ENCODE assay signal across 10 cellular contexts in genomic region chr19:44718441-44719261, GRCh38. TPM values are rescaled to one million over a fixed set of nuclear protein-coding genes. Genes with fewer than 3 reads are reported as not detected.
DNase-seq lines count a peak whose midpoint lies in the region; ATAC-seq and TF ChIP-seq lines count a peak whose summit lies in the region.
"Had no signal": no experiment of that assay in that cellular context is flagged by ENCODE, and none has a peak within 500 bp of the region (broad histone marks: within the 10 kb centered on the region; RNA-seq: fewer than 3 reads in every experiment).

No MANE protein-coding gene starts in this region.

- DNase-seq in AG10803 (ENCODE audit: low read depth) (peak; percentile 40), NCI-H146 (lab: John Stamatoyannopoulos, UW) (peak; percentile 84), DMS79 treated with DMSO at 0.1 percent for 48 hours (lab: John Stamatoyannopoulos, UW) (no peak)
- no peak for DNase-seq in activated effector memory CD4-positive, alpha-beta T cell treated with Interleukin-2 at 50 U/mL for 16 hours
- DNase-seq: naive B cell had no signal

- no peaks in the 10 kb centered on the region for H3K27me3 ChIP-seq in mucosa of rectum (ENCODE audit: control insufficient read depth in 2 of 2, insufficient read depth in 2 of 2, low read length in 2 of 2)

- TF ChIP-seq CTCF in AG10803 (conservative IDR thresholded peaks at IDR 0.05; ENCODE audit: low read length), result no peak

- H3K4me3 ChIP-seq in AG10803 (ENCODE audit: low read length), result no peak overlapping the region
- no peak overlapping the region for H3K4me3 ChIP-seq in mucosa of rectum (ENCODE audit: low read length in 2 of 2)

- peak; percentile 52 for ATAC-seq in esophagus mucosa
- no peak for ATAC-seq in HG02610 (IDR thresholded peaks at IDR 0.05; ENCODE audit: unreplicated experiment)
- ATAC-seq in HG03354 (IDR thresholded peaks at IDR 0.05; ENCODE audit: poor library complexity, severe bottlenecking, unreplicated experiment), result no peak

- peak overlapping the region; percentile 78 to 83 for H3K27ac ChIP-seq in mucosa of rectum (ENCODE audit: low read depth in 2 of 2, low read length in 2 of 2)

- peak overlapping the region; percentile 52 to 61 for H3K9ac ChIP-seq in mucosa of rectum (ENCODE audit: low read depth in 1 of 2, low read length in 2 of 2)

- peaks cover 0 to 5% of the 10 kb centered on the region in 2 donors for H3K9me3 ChIP-seq in mucosa of rectum (ENCODE audit: control insufficient read depth in 2 of 2, low read length in 2 of 2)

- H3K36me3 ChIP-seq in mucosa of rectum (ENCODE audit: control insufficient read depth in 2 of 2, insufficient read depth in 2 of 2, low read length in 2 of 2), result peaks cover 0 to 3% of the 10 kb centered on the region in 2 donors

- peaks cover 21 to 28% of the 10 kb centered on the region in 2 donors for H3K4me1 ChIP-seq in mucosa of rectum (ENCODE audit: control insufficient read depth in 2 of 2, insufficient read depth in 2 of 2, low read length in 2 of 2)

RNA-seq across cellular contexts. Expression of gene CEACAM16, which starts 19.7 kb away (rescaled TPM):
- total RNA-seq in esophagus mucosa, result not detected
- total RNA-seq: T-helper 1 cell treated with Interleukin-12 subunit alpha and Interleukin-12 subunit beta and Interleukin-4 antibody, amounts not matched to agents 30 ng/mL and 1 ng/mL, for 36 hours had no signal

RNA-seq across cellular contexts. Expression of gene BCL3, which starts 29.9 kb away (rescaled TPM):
- 67.6 TPM for total RNA-seq in esophagus mucosa

RNA-seq across cellular contexts. Expression of gene CEACAM19, which starts 47.4 kb away (rescaled TPM):
- 8.0 TPM for total RNA-seq in esophagus mucosa

RNA-seq across cellular contexts. Expression of gene CBLC, which starts 59.0 kb away (rescaled TPM):
- total RNA-seq in esophagus mucosa, result 36.2 TPM
- total RNA-seq: T-helper 1 cell treated with Interleukin-12 subunit alpha and Interleukin-12 subunit beta and Interleukin-4 antibody, amounts not matched to agents 30 ng/mL and 1 ng/mL, for 36 hours had no signal

Comparison
In these comparisons a context has a peak if more than half of its experiments do, and no peak if none do; other contexts are left out.
1. DNase-seq: peak in AG10803 (single experiment) and NCI-H146 (single experiment); none in activated effector memory CD4-positive, alpha-beta T cell treated with Interleukin-2 at 50 U/mL for 16 hours (single experiment) and DMS79 treated with DMSO at 0.1 percent for 48 hours (single experiment).